In the genomic region with DNA sequence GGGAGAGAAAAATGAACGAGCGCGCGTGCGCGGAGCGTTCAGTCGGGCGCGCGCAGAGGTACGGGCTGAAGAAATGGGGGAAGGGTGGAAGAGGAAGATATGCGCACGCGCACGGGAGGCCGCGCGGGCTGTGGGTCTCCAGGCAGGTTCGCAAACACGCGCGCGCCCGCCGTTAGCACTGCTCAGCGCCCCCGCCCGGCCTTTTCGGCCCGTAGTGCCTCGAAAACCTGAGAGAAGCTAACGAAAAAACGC, we compare ENCODE assay signal across 8 cellular contexts. TPM values are rescaled to one million over a fixed set of nuclear protein-coding genes. Genes with fewer than 3 reads are reported as not detected.
DNase-seq lines count a peak whose midpoint lies in the region; ATAC-seq and TF ChIP-seq lines count a peak whose summit lies in the region.

No MANE protein-coding gene starts in this region.

- H3K4me3 ChIP-seq in HCT116 (replicated peaks in 1 of 2; ENCODE audit: low read depth in 1 of 2, low read length in 2 of 2): peak overlapping the region; percentile 81 to 99

- DNase-seq in EH (ENCODE audit: low read depth) (peak; percentile 90), HCT116 (ENCODE audit: low read depth, low spot score) (peak; percentile 76), MV-4-11 (lab: John Stamatoyannopoulos, UW) (peak; percentile 84), SK-N-DZ (ENCODE audit: low spot score) (peak; percentile 94), globus pallidus (ENCODE audit: low spot score) (peak; percentile 87), occipital lobe (lab: John Stamatoyannopoulos, UW) (peak; percentile 77), superior temporal gyrus (ENCODE audit: extremely low spot score) (peak; percentile 92)
- peak; percentile 93 for DNase-seq in activated naive CD4-positive, alpha-beta T cell treated with anti-CD3 and anti-CD28 coated beads, Interleukin-2, amount 50 U/mL, for 16 hours

- peaks cover 0 to 9% of the 10 kb centered on the region in 2 experiments; a peak in 1 of 4 replicates for H3K36me3 ChIP-seq in HCT116 (ENCODE audit: control insufficient read depth in 1 of 2, insufficient read depth in 2 of 2, low read length in 2 of 2)

- H3K9me3 ChIP-seq in HCT116 (ENCODE audit: control insufficient read depth in 1 of 2, insufficient read depth in 1 of 2, low read depth in 1 of 2, low read length in 2 of 2): no peaks in the 10 kb centered on the region

- no peak overlapping the region for H2AFZ ChIP-seq in HCT116 (ENCODE audit: low read depth, low read length, poor library complexity, severe bottlenecking)

- H3K4me1 ChIP-seq in HCT116 (ENCODE audit: control insufficient read depth in 1 of 2, insufficient read depth in 2 of 2, low read length in 2 of 2): peaks cover 9 to 26% of the 10 kb centered on the region in 2 experiments

- peak; percentile 75 for ATAC-seq in HCT116

- H3K27ac ChIP-seq in HCT116 (ENCODE audit: low read depth, low read length): peak overlapping the region; percentile 98

- intact Hi-C loops in HCT116 (cut with micrococcal nuclease): loop anchor here (1.0 to 10.0 kb wide), 3 partner anchors 39 to 794 kb away; a partner anchor contains a TSS

- BruUV-seq in HCT116 (replicated peaks; lab: Mats Ljungman, UMichigan): TSS peak; percentile 64

- TF ChIP-seq CTCF in HCT116 (IDR thresholded peaks at IDR 0.05 in 2 of 3, conservative IDR thresholded peaks at IDR 0.05 in 1 of 3; ENCODE audit: borderline replicate concordance in 1 of 3, insufficient read depth in 1 of 3, low read depth in 2 of 3, low read length in 2 of 3): no peak

- H3K4me2 ChIP-seq in HCT116 (ENCODE audit: low read length): peak overlapping the region; percentile 82

- CTCF ChIA-PET in HCT116 (lab: Charles Lee): interaction anchor here (1.0 to 1.2 kb wide), 2 partner anchors 29 to 380 kb away, joined by 3 read pairs; no protein-coding TSS in a partner anchor

- POLR2A ChIA-PET in HCT116 (lab: Charles Lee): interaction anchor here (0.7 to 3.3 kb wide), 15 partner anchors 7 to 503 kb away, joined by 3 to 31 read pairs (median 4); a partner anchor contains a TSS

- no peaks in the 10 kb centered on the region for H3K9me2 ChIP-seq in HCT116 (ENCODE audit: insufficient read depth)

- H3K27me3 ChIP-seq in HCT116 (ENCODE audit: insufficient read depth, low read length): no peaks in the 10 kb centered on the region

- peak overlapping the region; percentile 98 for H3K9ac ChIP-seq in HCT116 (ENCODE audit: low read length)

- no peak for TF ChIP-seq POLR2A in HCT116 (IDR thresholded peaks at IDR 0.05; ENCODE audit: borderline replicate concordance, extremely low read depth, insufficient read depth, insufficient read length)

- RAD21 ChIA-PET in HCT116 (lab: Charles Lee; ENCODE audit: low non-redundant PET in 1 of 2, low total read pairs in 2 of 2, uncharacterized antibody in 2 of 2, unreplicated experiment in 2 of 2): no interaction called here

- TF ChIP-seq RAD21 in HCT116 (IDR thresholded peaks at IDR 0.05; ENCODE audit: low read depth): no peak

- H3K79me2 ChIP-seq in HCT116 (ENCODE audit: insufficient read depth, low read length): peaks cover 54% of the 10 kb centered on the region

- H4K20me1 ChIP-seq in HCT116 (ENCODE audit: insufficient read depth): peaks cover 40% of the 10 kb centered on the region

TF ChIP-seq in HCT116, 20 proteins besides CTCF, POLR2A, EP300 and RAD21:
- TF ChIP-seq, protein P1, sequence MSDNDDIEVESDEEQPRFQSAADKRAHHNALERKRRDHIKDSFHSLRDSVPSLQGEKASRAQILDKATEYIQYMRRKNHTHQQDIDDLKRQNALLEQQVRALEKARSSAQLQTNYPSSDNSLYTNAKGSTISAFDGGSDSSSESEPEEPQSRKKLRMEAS (IDR thresholded peaks at IDR 0.05): peak; percentile 36
- TF ChIP-seq SP1 (IDR thresholded peaks at IDR 0.05; ENCODE audit: low read depth) (no peak), YY1 (IDR thresholded peaks at IDR 0.05; ENCODE audit: extremely low read depth, insufficient replicate concordance, low read depth, low read length) (peak; percentile 84), CEBPB (IDR thresholded peaks at IDR 0.05; ENCODE audit: low read depth) (no peak), ZFX (IDR thresholded peaks at IDR 0.05) (no peak), SIN3A (IDR thresholded peaks at IDR 0.05; ENCODE audit: low read depth) (no peak), ZNF274 (IDR thresholded peaks at IDR 0.05; ENCODE audit: low read depth, low read length) (no peak)
- TF ChIP-seq, protein P2, sequence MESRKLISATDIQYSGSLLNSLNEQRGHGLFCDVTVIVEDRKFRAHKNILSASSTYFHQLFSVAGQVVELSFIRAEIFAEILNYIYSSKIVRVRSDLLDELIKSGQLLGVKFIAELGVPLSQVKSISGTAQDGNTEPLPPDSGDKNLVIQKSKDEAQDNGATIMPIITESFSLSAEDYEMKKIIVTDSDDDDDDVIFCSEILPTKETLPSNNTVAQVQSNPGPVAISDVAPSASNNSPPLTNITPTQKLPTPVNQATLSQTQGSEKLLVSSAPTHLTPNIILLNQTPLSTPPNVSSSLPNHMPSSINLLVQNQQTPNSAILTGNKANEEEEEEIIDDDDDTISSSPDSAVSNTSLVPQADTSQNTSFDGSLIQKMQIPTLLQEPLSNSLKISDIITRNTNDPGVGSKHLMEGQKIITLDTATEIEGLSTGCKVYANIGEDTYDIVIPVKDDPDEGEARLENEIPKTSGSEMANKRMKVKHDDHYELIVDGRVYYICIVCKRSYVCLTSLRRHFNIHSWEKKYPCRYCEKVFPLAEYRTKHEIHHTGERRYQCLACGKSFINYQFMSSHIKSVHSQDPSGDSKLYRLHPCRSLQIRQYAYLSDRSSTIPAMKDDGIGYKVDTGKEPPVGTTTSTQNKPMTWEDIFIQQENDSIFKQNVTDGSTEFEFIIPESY (IDR thresholded peaks at IDR 0.05; ENCODE audit: extremely low read depth, insufficient replicate concordance, low read length): no peak
- TF ChIP-seq, protein P3, sequence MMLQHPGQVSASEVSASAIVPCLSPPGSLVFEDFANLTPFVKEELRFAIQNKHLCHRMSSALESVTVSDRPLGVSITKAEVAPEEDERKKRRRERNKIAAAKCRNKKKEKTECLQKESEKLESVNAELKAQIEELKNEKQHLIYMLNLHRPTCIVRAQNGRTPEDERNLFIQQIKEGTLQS (IDR thresholded peaks at IDR 0.05): no peak
- TF ChIP-seq, protein P4, sequence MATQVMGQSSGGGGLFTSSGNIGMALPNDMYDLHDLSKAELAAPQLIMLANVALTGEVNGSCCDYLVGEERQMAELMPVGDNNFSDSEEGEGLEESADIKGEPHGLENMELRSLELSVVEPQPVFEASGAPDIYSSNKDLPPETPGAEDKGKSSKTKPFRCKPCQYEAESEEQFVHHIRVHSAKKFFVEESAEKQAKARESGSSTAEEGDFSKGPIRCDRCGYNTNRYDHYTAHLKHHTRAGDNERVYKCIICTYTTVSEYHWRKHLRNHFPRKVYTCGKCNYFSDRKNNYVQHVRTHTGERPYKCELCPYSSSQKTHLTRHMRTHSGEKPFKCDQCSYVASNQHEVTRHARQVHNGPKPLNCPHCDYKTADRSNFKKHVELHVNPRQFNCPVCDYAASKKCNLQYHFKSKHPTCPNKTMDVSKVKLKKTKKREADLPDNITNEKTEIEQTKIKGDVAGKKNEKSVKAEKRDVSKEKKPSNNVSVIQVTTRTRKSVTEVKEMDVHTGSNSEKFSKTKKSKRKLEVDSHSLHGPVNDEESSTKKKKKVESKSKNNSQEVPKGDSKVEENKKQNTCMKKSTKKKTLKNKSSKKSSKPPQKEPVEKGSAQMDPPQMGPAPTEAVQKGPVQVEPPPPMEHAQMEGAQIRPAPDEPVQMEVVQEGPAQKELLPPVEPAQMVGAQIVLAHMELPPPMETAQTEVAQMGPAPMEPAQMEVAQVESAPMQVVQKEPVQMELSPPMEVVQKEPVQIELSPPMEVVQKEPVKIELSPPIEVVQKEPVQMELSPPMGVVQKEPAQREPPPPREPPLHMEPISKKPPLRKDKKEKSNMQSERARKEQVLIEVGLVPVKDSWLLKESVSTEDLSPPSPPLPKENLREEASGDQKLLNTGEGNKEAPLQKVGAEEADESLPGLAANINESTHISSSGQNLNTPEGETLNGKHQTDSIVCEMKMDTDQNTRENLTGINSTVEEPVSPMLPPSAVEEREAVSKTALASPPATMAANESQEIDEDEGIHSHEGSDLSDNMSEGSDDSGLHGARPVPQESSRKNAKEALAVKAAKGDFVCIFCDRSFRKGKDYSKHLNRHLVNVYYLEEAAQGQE (IDR thresholded peaks at IDR 0.05; ENCODE audit: low read depth): no peak

RNA-seq across cellular contexts. Expression of a gene that starts 0.4 kb away (rescaled TPM):
- 159 TPM for total RNA-seq in HCT116 (2021; ENCODE audit: unreplicated experiment)
- 47.4 and 61.7 TPM in 2 replicates for polyA plus RNA-seq in HCT116 (2012)
- polyA plus RNA-seq in SK-N-DZ (2014; cell fraction: cytosol; rRNA removed): 62.3 and 65.1 TPM in 2 replicates
- 73.7 and 81.5 TPM in 2 replicates for polyA plus RNA-seq in SK-N-DZ (2014; cell fraction: nucleus; rRNA removed)
- 221 TPM for total RNA-seq in occipital lobe

RNA-seq across cellular contexts. Expression of a gene that starts 39.1 kb away (rescaled TPM):
- total RNA-seq in HCT116 (2021; ENCODE audit: unreplicated experiment) (13.2 TPM), occipital lobe (0.94 TPM)
- polyA plus RNA-seq in HCT116 (2012): 6.9 and 8.9 TPM in 2 replicates
- polyA plus RNA-seq in SK-N-DZ (2014; cell fraction: cytosol; rRNA removed): 6.2 and 11.1 TPM in 2 replicates
- polyA plus RNA-seq in SK-N-DZ (2014; cell fraction: nucleus; rRNA removed): 10.3 and 15.7 TPM in 2 replicates

Comparison
In these comparisons a context has a peak if more than half of its experiments do, and no peak if none do; other contexts are left out.
1. Peak in every context shown above with its lines: DNase-seq, ATAC-seq, H3K4me3 ChIP-seq and H3K27ac ChIP-seq.